20 cellular contexts compared by ENCODE assay signal in the genomic region with DNA sequence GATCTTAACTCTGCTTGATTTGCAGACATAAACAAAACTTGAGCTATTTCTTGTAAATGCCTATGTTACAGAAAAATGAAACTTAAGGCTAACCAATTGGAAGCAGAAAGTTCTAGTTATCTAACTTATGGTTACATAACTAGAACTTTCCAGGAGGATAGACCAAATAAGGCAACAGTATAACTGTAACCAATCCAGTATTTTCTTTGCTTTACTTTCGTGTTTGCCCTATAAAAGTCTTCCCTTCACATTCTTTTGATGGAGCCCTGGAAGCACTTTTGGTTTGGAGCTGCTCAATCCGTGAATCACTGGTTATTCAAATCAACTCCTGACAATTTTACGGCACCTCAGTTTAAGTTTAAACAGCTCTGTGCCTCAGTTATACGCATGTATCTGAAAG.
A peak's percentile ranks its signal among the peaks of the same experiment; 100 is the strongest.
DNase-seq lines count a peak whose midpoint lies in the region; ATAC-seq and TF ChIP-seq lines count a peak whose summit lies in the region.
"Had no signal": no experiment of that assay in that cellular context is flagged by ENCODE, and none has a peak within 500 bp of the region (broad histone marks: within the 10 kb centered on the region; RNA-seq: fewer than 3 reads in every experiment).

No MANE protein-coding gene starts in this region.

- peak; percentile 15 for DNase-seq in AG08396 (ENCODE audit: low spot score)
- DNase-seq in GM23248, result peak; percentile 18
- no peak for DNase-seq in coronary artery (ENCODE audit: low spot score)
- DNase-seq in nephron progenitor cell, result no peak
- DNase-seq in Caco-2, result no peak
- DNase-seq in uterus, result no peak
- DNase-seq in esophagus squamous epithelium (lab: John Stamatoyannopoulos, UW), result no peak
- DNase-seq: AML-193, foreskin melanocyte, NCI-H1417 treated with DMSO at 0.1 percent for 48 hours, NCI-H2171, NCI-H774, PC-9, T1000 had no signal

- H3K27me3 ChIP-seq in GM23248 (replicated peaks; ENCODE audit: insufficient read depth) (no peaks in the 10 kb centered on the region), Caco-2 (replicated peaks; ENCODE audit: control insufficient read depth, insufficient read depth, low read length) (no peaks in the 10 kb centered on the region), uterus (no peaks in the 10 kb centered on the region), esophagus squamous epithelium (no peaks in the 10 kb centered on the region)
- H3K27me3 ChIP-seq: neutrophil had no signal

- H3K27ac ChIP-seq in GM23248, result no peak overlapping the region
- peak overlapping the region; percentile 30 to 54 for H3K27ac ChIP-seq in coronary artery
- H3K27ac ChIP-seq in uterus, result peak overlapping the region in 1 of 2 donors; percentile 53
- no peak overlapping the region for H3K27ac ChIP-seq in esophagus squamous epithelium
- H3K27ac ChIP-seq: neutrophil, PC-9, SK-N-MC had no signal

- no peaks in the 10 kb centered on the region for H3K79me2 ChIP-seq in GM23248 (ENCODE audit: insufficient read depth)

- peaks cover 8% of the 10 kb centered on the region; the same call in 1 of the 2 replicates for H3K4me1 ChIP-seq in GM23248 (ENCODE audit: insufficient read depth)
- 0 out of 2 replicates have a peak, but pooled peaks cover 4% of the 10 kb centered on the region for H3K4me1 ChIP-seq in Caco-2
- no peaks in the 10 kb centered on the region for H3K4me1 ChIP-seq in uterus
- H3K4me1 ChIP-seq in esophagus squamous epithelium, result no peaks in the 10 kb centered on the region

- H3K9me3 Mint-ChIP-seq in nephron progenitor cell, result no peaks in the 10 kb centered on the region
- H3K9me3 Mint-ChIP-seq in Caco-2 (ENCODE audit: unreplicated experiment), result no peaks in the 10 kb centered on the region
- H3K9me3 Mint-ChIP-seq: activated T-helper 2 cell treated with anti-CD3 and anti-CD28 coated beads, Interferon-gamma antibody, Interleukin-2, Interleukin-4, amounts not matched to agents 10 μg/mL and 5 μg/mL and 100 μg/mL, durations not matched to agents 14 hours and 24 hours and 36 hours; stimulated activated naive CD8-positive, alpha-beta T cell treated with anti-CD3 and anti-CD28 coated beads, Interleukin-15, Interleukin-2, amounts not matched to agents 100 ng/mL and 50 ng/mL, for 24 hours had no signal

- peaks cover 9% of the 10 kb centered on the region for H3K36me3 Mint-ChIP-seq in nephron progenitor cell (ENCODE audit: low read depth)
- H3K36me3 Mint-ChIP-seq in Caco-2 (ENCODE audit: insufficient read depth, unreplicated experiment), result no peaks in the 10 kb centered on the region

- no peaks in the 10 kb centered on the region for H3K9me3 ChIP-seq in GM23248 (ENCODE audit: low read depth)
- no peaks in the 10 kb centered on the region for H3K9me3 ChIP-seq in Caco-2
- no peaks in the 10 kb centered on the region for H3K9me3 ChIP-seq in uterus
- H3K9me3 ChIP-seq in esophagus squamous epithelium, result no peaks in the 10 kb centered on the region
- H3K9me3 ChIP-seq: neutrophil had no signal

- H3K4me3 Mint-ChIP-seq in nephron progenitor cell, result no peak overlapping the region
- H3K4me3 Mint-ChIP-seq in Caco-2 (ENCODE audit: unreplicated experiment), result no peak overlapping the region
- H3K4me3 Mint-ChIP-seq: stimulated activated naive CD8-positive, alpha-beta T cell treated with anti-CD3 and anti-CD28 coated beads, Interleukin-15, Interleukin-2, amounts not matched to agents 100 ng/mL and 50 ng/mL, for 24 hours had no signal

- H3K36me3 ChIP-seq in GM23248 (ENCODE audit: low read depth) (peaks cover 5% of the 10 kb centered on the region), Caco-2 (ENCODE audit: control insufficient read depth, insufficient read depth, low read length) (no peaks in the 10 kb centered on the region), uterus (no peaks in the 10 kb centered on the region), esophagus squamous epithelium (peaks cover 0 to 26% (median 0%) of the 10 kb centered on the region in 3 donors)
- H3K36me3 ChIP-seq: neutrophil had no signal

- no peak for TF ChIP-seq POLR2A in uterus (IDR thresholded peaks at IDR 0.05)
- no peak for TF ChIP-seq POLR2A in esophagus squamous epithelium (IDR thresholded peaks at IDR 0.05)

- ATAC-seq in GM19452 (IDR thresholded peaks at IDR 0.05; ENCODE audit: unreplicated experiment), result no peak
- ATAC-seq: sciatic nerve had no signal

- intact Hi-C loops in Caco-2 (cut with micrococcal nuclease; ENCODE audit: unreplicated experiment) (no loop called here), uterus (cut with DNase I; ENCODE audit: low total_unique reads) (no loop called here), esophagus squamous epithelium (cut with DNase I) (no loop called here)

- H3F3A ChIP-seq in GM23248 (ENCODE audit: insufficient read depth), result no peaks in the 10 kb centered on the region

- CTCF ChIA-PET in Caco-2 (lab: Charles Lee), result no interaction called here

- no peaks in the 10 kb centered on the region for H3K9me2 ChIP-seq in GM23248 (ENCODE audit: insufficient read depth)

- peak overlapping the region; percentile 71 for H3K27ac Mint-ChIP-seq in nephron progenitor cell
- no peak overlapping the region for H3K27ac Mint-ChIP-seq in Caco-2 (ENCODE audit: unreplicated experiment)
- H3K27ac Mint-ChIP-seq: activated T-helper 2 cell treated with anti-CD3 and anti-CD28 coated beads, Interferon-gamma antibody, Interleukin-2, Interleukin-4, amounts not matched to agents 10 μg/mL and 5 μg/mL and 100 μg/mL, durations not matched to agents 14 hours and 24 hours and 36 hours; stimulated activated naive CD8-positive, alpha-beta T cell treated with anti-CD3 and anti-CD28 coated beads, Interleukin-15, Interleukin-2, amounts not matched to agents 100 ng/mL and 50 ng/mL, for 24 hours had no signal

- no peak overlapping the region for H2AFZ ChIP-seq in GM23248
- H2AFZ ChIP-seq: PC-9 had no signal

- no TSS peak for BruUV-seq in Caco-2 (replicated peaks; lab: Mats Ljungman, UMichigan)

- TF ChIP-seq CTCF in coronary artery (IDR thresholded peaks at IDR 0.05) (no peak), nephron progenitor cell (IDR thresholded peaks at IDR 0.05) (no peak), Caco-2 (IDR thresholded peaks at IDR 0.05; ENCODE audit: insufficient read depth in 1 of 2, low read depth in 1 of 2, low read length in 1 of 2, severe bottlenecking in 1 of 2, unreplicated experiment in 1 of 2) (no peak), uterus (IDR thresholded peaks at IDR 0.05) (no peak), esophagus squamous epithelium (IDR thresholded peaks at IDR 0.05) (no peak)

- no peak overlapping the region for H3K4me2 ChIP-seq in GM23248 (ENCODE audit: unreplicated experiment)
- H3K4me2 ChIP-seq: PC-9 had no signal

- no peak overlapping the region for H3K9ac ChIP-seq in GM23248

- no peaks in the 10 kb centered on the region for H4K20me1 ChIP-seq in GM23248 (ENCODE audit: insufficient read depth)

- 67 to 73% methylated on average over 4 of the region's 4 CpGs for WGBS in GM23248 (ENCODE audit: low coverage in 1 of 2, low lambda C conversion rate in 2 of 2, missing lambda C conversion rate in 2 of 2), 2 experiments
- WGBS in esophagus squamous epithelium, 2 donors, result 63 to 75% methylated on average over 4 of the region's 4 CpGs

- H3K27me3 Mint-ChIP-seq in nephron progenitor cell (ENCODE audit: low read depth, poor library complexity) (no peaks in the 10 kb centered on the region), Caco-2 (ENCODE audit: insufficient read depth, unreplicated experiment) (no peaks in the 10 kb centered on the region)
- H3K27me3 Mint-ChIP-seq: stimulated activated naive CD8-positive, alpha-beta T cell treated with anti-CD3 and anti-CD28 coated beads, Interleukin-15, Interleukin-2, amounts not matched to agents 100 ng/mL and 50 ng/mL, for 24 hours had no signal

- H3K4me3 ChIP-seq in GM23248 (no peak overlapping the region), coronary artery (peak overlapping the region; percentile 20), Caco-2 (ENCODE audit: low read depth, low read length) (no peak overlapping the region), uterus (no peak overlapping the region), esophagus squamous epithelium (no peak overlapping the region)
- H3K4me3 ChIP-seq: PC-9, SK-N-MC had no signal

- POLR2A ChIA-PET in Caco-2 (lab: Charles Lee), result no interaction called here

- in situ Hi-C loops in GM23248 (cut with MboI), result no loop called here

- peaks cover 19% of the 10 kb centered on the region for H3K4me1 Mint-ChIP-seq in nephron progenitor cell
- H3K4me1 Mint-ChIP-seq in Caco-2 (ENCODE audit: low read depth, unreplicated experiment), result no peaks in the 10 kb centered on the region

Comparison
In these comparisons a context has a peak if more than half of its experiments do, and no peak if none do; other contexts are left out.
1. DNase-seq: peak in AG08396 (single experiment) and GM23248 (single experiment); none in coronary artery (single experiment), nephron progenitor cell (single experiment), Caco-2 (0 of 2), uterus (0 of 2) and esophagus squamous epithelium (single experiment).
2. H3K27ac ChIP-seq: peak in coronary artery (2 of 2); none in GM23248 (single experiment) and esophagus squamous epithelium (0 of 4).